ENCODE assay signal across 11 cellular contexts in genomic region chr9:123887837-123888236, GRCh38.
"Had no signal": no experiment of that assay in that cellular context is flagged by ENCODE, and none has a peak within 500 bp of the region (broad histone marks: within the 10 kb centered on the region; RNA-seq: fewer than 3 reads in every experiment).

No MANE protein-coding gene starts in this region.

- H3K36me3 ChIP-seq: HAP-1 had no signal

- H3K4me1 ChIP-seq: HAP-1 had no signal

- FAIRE-seq: H1, H54 had no signal

- DNase-seq: GM23248, GOT3, H7, H9, HCEC 1CT, HFFc6 had no signal

- H3K4me3 ChIP-seq: GM23248, GM23338, HAP-1 had no signal

- H3K9me3 ChIP-seq: HAP-1 had no signal

- H3K9ac ChIP-seq: GM23248 had no signal

- ATAC-seq: GM23338, HCT116 had no signal

- H3K4me2 ChIP-seq: GM23338 had no signal

- H2AFZ ChIP-seq: GM23248, GM23338 had no signal

- H3K27ac ChIP-seq: GM23248 had no signal
